8 cellular contexts compared by ENCODE assay signal in genomic region chr6:17706580-17707370, GRCh38. TPM values are rescaled to one million over a fixed set of nuclear protein-coding genes. Genes with fewer than 3 reads are reported as not detected.
A peak's percentile ranks its signal among the peaks of the same experiment; 100 is the strongest.
DNase-seq lines count a peak whose midpoint lies in the region; ATAC-seq and TF ChIP-seq lines count a peak whose summit lies in the region.

Gene NUP153, minus strand, starts transcription at chr6:17706925. Its CDS starts 538 bp downstream, at chr6:17706387.

- H3K36me3 Mint-ChIP-seq in T-helper 17 cell (ENCODE audit: low read depth) (peaks cover 4% of the 10 kb centered on the region), progenitor cell of endocrine pancreas (ENCODE audit: insufficient read depth) (no peaks in the 10 kb centered on the region)

- H3K9me3 ChIP-seq in T-helper 17 cell (ENCODE audit: control insufficient read depth, low read length, poor library complexity, severe bottlenecking) (no peaks in the 10 kb centered on the region), left ventricle myocardium inferior (replicated peaks) (no peaks in the 10 kb centered on the region)

- no peaks in the 10 kb centered on the region for H3K27me3 Mint-ChIP-seq in T-helper 17 cell
- H3K27me3 Mint-ChIP-seq in progenitor cell of endocrine pancreas: no peaks in the 10 kb centered on the region

- H3K4me3 Mint-ChIP-seq in T-helper 17 cell (peak within 1 kb of the TSS; percentile 95), progenitor cell of endocrine pancreas (ENCODE audit: low read depth) (peak within 1 kb of the TSS; percentile 82)

- peak within 1 kb of the TSS; percentile 99 for H3K27ac ChIP-seq in left ventricle myocardium inferior (replicated peaks)

- TF ChIP-seq CTCF in left ventricle myocardium inferior (IDR thresholded peaks at IDR 0.05; ENCODE audit: borderline replicate concordance) (no peak), progenitor cell of endocrine pancreas (IDR thresholded peaks at IDR 0.05; ENCODE audit: unreplicated experiment) (no peak)

- peak; percentile 73 for ATAC-seq in HG02885 (IDR thresholded peaks at IDR 0.05; ENCODE audit: poor library complexity, unreplicated experiment)
- ATAC-seq in T-helper 17 cell: peak; percentile 82

- H3K27ac Mint-ChIP-seq in T-helper 17 cell (peak within 1 kb of the TSS; percentile 94), progenitor cell of endocrine pancreas (peak within 1 kb of the TSS; percentile 96)

- H3K27me3 ChIP-seq in left ventricle myocardium inferior (ENCODE audit: low read depth): no peaks in the 10 kb centered on the region

- H3K4me1 Mint-ChIP-seq in T-helper 17 cell (peaks cover 29% of the 10 kb centered on the region), progenitor cell of endocrine pancreas (ENCODE audit: low read depth) (peaks cover 7% of the 10 kb centered on the region)

- peaks cover 55% of the 10 kb centered on the region for H3K4me1 ChIP-seq in left ventricle myocardium inferior

- DNase-seq in NCI-H1694 treated with DMSO at 0.1 percent for 48 hours (lab: John Stamatoyannopoulos, UW) (peak; percentile 90), T-helper 17 cell (peak; percentile 95 to 100 (median 98)), amygdala (lab: John Stamatoyannopoulos, UW) (peak; percentile 71 to 100 (median 97)), left ventricle myocardium inferior (peak; percentile 99), progenitor cell of endocrine pancreas (ENCODE audit: low spot score, unreplicated experiment) (peak; percentile 100), ureter (ENCODE audit: low spot score) (peak; percentile 100)

- no peaks in the 10 kb centered on the region for H3K9me3 Mint-ChIP-seq in progenitor cell of endocrine pancreas (ENCODE audit: low read depth)

- H3K4me3 ChIP-seq in left ventricle myocardium inferior: peak within 1 kb of the TSS; percentile 91

- peak; percentile 91 for TF ChIP-seq POLR2A in GM15510 (IDR thresholded peaks at IDR 0.05; ENCODE audit: borderline replicate concordance, extremely low read depth, insufficient read length)

- intact Hi-C loops in left ventricle myocardium inferior (cut with micrococcal nuclease): no loop called here

- H3K36me3 ChIP-seq in left ventricle myocardium inferior: no peaks in the 10 kb centered on the region

RNA-seq across cellular contexts. Expression of gene NUP153, which starts in this region (rescaled TPM):
- 10 to 100 TPM; 63.3 to 66.3 TPM for total RNA-seq in T-helper 17 cell
- total RNA-seq in left ventricle myocardium inferior: 24.1 TPM
- total RNA-seq in progenitor cell of endocrine pancreas: 50.3 and 53.4 TPM in 2 replicates
- total RNA-seq in ureter: 48.3 TPM

Comparison
In these comparisons a context has a peak if more than half of its experiments do, and no peak if none do; other contexts are left out.
1. Peak in every context shown above with its lines: DNase-seq, ATAC-seq, H3K4me3 ChIP-seq and H3K27ac ChIP-seq.